Comparison of ENCODE assay signal across 21 cellular contexts in genomic region chr18:21364471-21364870, GRCh38.
DNase-seq lines count a peak whose midpoint lies in the region; ATAC-seq, FAIRE-seq and TF ChIP-seq lines count a peak whose summit lies in the region.
"Had no signal": no experiment of that assay in that cellular context is flagged by ENCODE, and none has a peak within 500 bp of the region (broad histone marks: within the 10 kb centered on the region; RNA-seq: fewer than 3 reads in every experiment).

No MANE protein-coding gene starts in this region.

- FAIRE-seq in D721Med (lab: Jason Lieb, UNC): peak; percentile 84
- FAIRE-seq: GM12892 had no signal

- peaks cover 89% of the 10 kb centered on the region for H3F3A ChIP-seq in neural progenitor cell (ENCODE audit: low read depth)

- H2AFZ ChIP-seq in neural progenitor cell (replicated peaks): no peak overlapping the region

- H3K36me3 Mint-ChIP-seq in neural progenitor cell: no peaks in the 10 kb centered on the region
- no peaks in the 10 kb centered on the region for H3K36me3 Mint-ChIP-seq in naive thymus-derived CD8-positive, alpha-beta T cell
- H3K36me3 Mint-ChIP-seq: CD4-positive, alpha-beta memory T cell had no signal

- TF ChIP-seq CTCF in D721Med (IDR thresholded peaks at IDR 0.05; ENCODE audit: insufficient read depth, missing control alignments) (no peak), neural progenitor cell (IDR thresholded peaks at IDR 0.05) (no peak), left ventricle myocardium inferior (IDR thresholded peaks at IDR 0.05; ENCODE audit: borderline replicate concordance) (no peak)

- no peaks in the 10 kb centered on the region for H3K27me3 Mint-ChIP-seq in neural progenitor cell (ENCODE audit: insufficient read depth, low read depth)
- H3K27me3 Mint-ChIP-seq in naive thymus-derived CD8-positive, alpha-beta T cell: peaks cover 2 to 20% (median 7%) of the 10 kb centered on the region in 5 donors

- no peak overlapping the region for H3K4me3 Mint-ChIP-seq in neural progenitor cell
- no peak overlapping the region for H3K4me3 Mint-ChIP-seq in naive thymus-derived CD8-positive, alpha-beta T cell
- H3K4me3 Mint-ChIP-seq: CD4-positive, alpha-beta memory T cell had no signal

- POLR2A ChIA-PET in naive thymus-derived CD8-positive, alpha-beta T cell (lab: Charles Lee): no interaction called here

- intact Hi-C loops in left ventricle myocardium inferior (cut with micrococcal nuclease): no loop called here

- H3K79me2 ChIP-seq in neural progenitor cell (ENCODE audit: low read depth): peaks cover 94% of the 10 kb centered on the region

- 11 to 16% methylated on average over 2 of the region's 2 CpGs for WGBS in ectodermal cell, 2 experiments

- H3K27me3 ChIP-seq in ectodermal cell (ENCODE audit: control insufficient read depth, insufficient read depth, low read length, poor library complexity, severe bottlenecking) (no peaks in the 10 kb centered on the region), neural progenitor cell (no peaks in the 10 kb centered on the region), left ventricle myocardium inferior (ENCODE audit: low read depth) (no peaks in the 10 kb centered on the region)
- H3K27me3 ChIP-seq: BLaER1, SJCRH30 had no signal

- no peaks in the 10 kb centered on the region for H3K36me3 ChIP-seq in ectodermal cell (ENCODE audit: control insufficient read depth, insufficient read depth, low read length)
- no peaks in the 10 kb centered on the region for H3K36me3 ChIP-seq in neural progenitor cell
- H3K36me3 ChIP-seq in left ventricle myocardium inferior: no peaks in the 10 kb centered on the region
- H3K36me3 ChIP-seq: BLaER1, SJCRH30 had no signal

- H3K4me2 ChIP-seq in neural progenitor cell: peak overlapping the region; percentile 92
- H3K4me2 ChIP-seq: BLaER1 had no signal

- H3K9ac ChIP-seq in neural progenitor cell: no peak overlapping the region
- H3K9ac ChIP-seq: BLaER1 had no signal

- no peak for DNase-seq in D721Med (ENCODE audit: insufficient read length, low spot score)
- peak; percentile 29 for DNase-seq in NCI-H146 (lab: John Stamatoyannopoulos, UW)
- peak; percentile 67 for DNase-seq in neural progenitor cell (ENCODE audit: low spot score)
- DNase-seq in naive thymus-derived CD8-positive, alpha-beta T cell: no peak
- DNase-seq in left ventricle myocardium inferior: no peak
- DNase-seq in activated naive CD4-positive, alpha-beta T cell treated with anti-CD3 and anti-CD28 coated beads, Interleukin-2, amount 50 U/mL, for 16 hours: no peak
- no peak for DNase-seq in C1 segment of cervical spinal cord (lab: John Stamatoyannopoulos, UW)
- DNase-seq: ACHN; CD4-positive, alpha-beta memory T cell; DMS153; GOT3; Karpas-422; NCI-H187; NCI-H748 treated with DMSO at 0.1 percent for 48 hours; SJCRH30 had no signal

- H3K4me1 ChIP-seq in ectodermal cell (ENCODE audit: control insufficient read depth, insufficient read depth, low read length) (peaks cover 47% of the 10 kb centered on the region), neural progenitor cell (peaks cover 95% of the 10 kb centered on the region), left ventricle myocardium inferior (no peaks in the 10 kb centered on the region)
- H3K4me1 ChIP-seq: BLaER1, SJCRH30 had no signal

- H3K27ac ChIP-seq in ectodermal cell (ENCODE audit: insufficient read depth, low read depth, low read length, poor library complexity, severe bottlenecking) (peak overlapping the region; percentile 76), neural progenitor cell (peak overlapping the region; percentile 94), left ventricle myocardium inferior (replicated peaks) (no peak overlapping the region)
- H3K27ac ChIP-seq: 22Rv1, BLaER1, SJCRH30 had no signal

- ATAC-seq in naive thymus-derived CD8-positive, alpha-beta T cell: no peak
- ATAC-seq: HCT116, Panc1 had no signal

- H3K4me1 Mint-ChIP-seq in neural progenitor cell: peaks cover 54% of the 10 kb centered on the region
- H3K4me1 Mint-ChIP-seq in naive thymus-derived CD8-positive, alpha-beta T cell: no peaks in the 10 kb centered on the region
- H3K4me1 Mint-ChIP-seq: CD4-positive, alpha-beta memory T cell had no signal

- peak overlapping the region; percentile 35 for H3K4me3 ChIP-seq in ectodermal cell (ENCODE audit: insufficient read depth, low read depth, low read length)
- H3K4me3 ChIP-seq in neural progenitor cell: peak overlapping the region; percentile 61
- H3K4me3 ChIP-seq in left ventricle myocardium inferior: no peak overlapping the region
- H3K4me3 ChIP-seq: BLaER1, SJCRH30 had no signal

- H3K27ac Mint-ChIP-seq in neural progenitor cell: no peak overlapping the region
- H3K27ac Mint-ChIP-seq in naive thymus-derived CD8-positive, alpha-beta T cell: no peak overlapping the region
- H3K27ac Mint-ChIP-seq: CD4-positive, alpha-beta memory T cell had no signal

- H4K20me1 ChIP-seq in neural progenitor cell (ENCODE audit: low read depth): peaks cover 9% of the 10 kb centered on the region
- H4K20me1 ChIP-seq: BLaER1 had no signal

- no peaks in the 10 kb centered on the region for H3K9me3 Mint-ChIP-seq in neural progenitor cell
- no peaks in the 10 kb centered on the region for H3K9me3 Mint-ChIP-seq in naive thymus-derived CD8-positive, alpha-beta T cell
- H3K9me3 Mint-ChIP-seq: CD4-positive, alpha-beta memory T cell had no signal

- H3K9me3 ChIP-seq in ectodermal cell (ENCODE audit: control insufficient read depth, low read length): no peaks in the 10 kb centered on the region
- no peaks in the 10 kb centered on the region for H3K9me3 ChIP-seq in neural progenitor cell (ENCODE audit: low read depth)
- H3K9me3 ChIP-seq in left ventricle myocardium inferior (replicated peaks): no peaks in the 10 kb centered on the region
- H3K9me3 ChIP-seq: BLaER1, SJCRH30 had no signal

Comparison
In these comparisons a context has a peak if more than half of its experiments do, and no peak if none do; other contexts are left out.
1. DNase-seq: peak in NCI-H146 (single experiment) and neural progenitor cell (single experiment); none in D721Med (single experiment), naive thymus-derived CD8-positive, alpha-beta T cell (0 of 10), left ventricle myocardium inferior (single experiment), activated naive CD4-positive, alpha-beta T cell treated with anti-CD3 and anti-CD28 coated beads, Interleukin-2, amount 50 U/mL, for 16 hours (single experiment) and C1 segment of cervical spinal cord (0 of 14).